ENCODE assay signal across 8 cellular contexts in the genomic region with DNA sequence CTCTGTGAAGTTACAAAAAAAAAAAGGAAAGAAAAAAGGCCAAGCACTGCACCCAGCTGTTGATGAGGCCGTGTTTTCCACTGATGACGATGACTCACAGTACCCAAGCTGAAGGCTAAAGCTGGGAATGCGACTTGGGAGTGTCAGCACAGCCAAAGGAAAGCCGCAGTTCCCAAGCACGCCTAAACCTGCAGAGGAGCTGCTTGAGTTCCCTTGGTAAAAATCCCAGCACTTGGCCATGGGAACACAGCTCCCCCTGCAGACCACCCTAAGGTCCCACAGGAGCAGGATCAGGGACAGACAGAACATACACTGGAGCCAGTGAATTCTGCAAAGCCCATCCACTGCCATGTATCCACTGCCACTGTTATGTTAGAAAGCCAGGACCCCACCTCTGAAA. TPM values are rescaled to one million over a fixed set of nuclear protein-coding genes. Genes with fewer than 3 reads are reported as not detected.
DNase-seq lines count a peak whose midpoint lies in the region; ATAC-seq, FAIRE-seq and TF ChIP-seq lines count a peak whose summit lies in the region.

No MANE protein-coding gene starts in this region.

- FAIRE-seq in urothelium cell line (lab: Jason Lieb, UNC): peak; percentile 50

- in situ Hi-C loops in G401 (cut with HindIII; ENCODE audit: low sequenced_read_pairs): no loop called here

- intact Hi-C loops in MCF 10A (cut with micrococcal nuclease): loop anchor here (1.0 kb wide), 2 partner anchors 213 to 242 kb away; no protein-coding TSS in a partner anchor

- DNase-seq in G401 (ENCODE audit: low spot score) (peak; percentile 91), NCI-H146 (lab: John Stamatoyannopoulos, UW) (peak; percentile 51), MCF 10A (ENCODE audit: unreplicated experiment) (peak; percentile 88), kidney tubule cell (ENCODE audit: low spot score) (peak; percentile 54), urothelium cell line (ENCODE audit: low spot score) (peak; percentile 90)

- H3K9me3 Mint-ChIP-seq in MCF 10A (ENCODE audit: unreplicated experiment): no peaks in the 10 kb centered on the region

- peak; percentile 48 for TF ChIP-seq CTCF in MCF 10A (IDR thresholded peaks at IDR 0.05; ENCODE audit: unreplicated experiment)

- POLR2A ChIA-PET in MCF 10A (lab: Yijun Ruan, JAX): interaction anchor here (0.7 to 1.7 kb wide), 4 partner anchors 13 to 242 kb away, joined by 3 to 16 read pairs (median 3); no protein-coding TSS in a partner anchor

- BruUV-seq in MCF 10A (replicated peaks; lab: Mats Ljungman, UMichigan): no TSS peak

- peaks cover 14% of the 10 kb centered on the region for H3K36me3 Mint-ChIP-seq in MCF 10A (ENCODE audit: insufficient read depth, unreplicated experiment)

- H3K27me3 Mint-ChIP-seq in MCF 10A (ENCODE audit: insufficient read depth, unreplicated experiment): no peaks in the 10 kb centered on the region

- no peak overlapping the region for H3K4me3 Mint-ChIP-seq in MCF 10A (ENCODE audit: unreplicated experiment)

- ATAC-seq in HG03175 (IDR thresholded peaks at IDR 0.05; ENCODE audit: unreplicated experiment) (no peak), GM21367 (IDR thresholded peaks at IDR 0.05; ENCODE audit: unreplicated experiment) (no peak), GM21786 (IDR thresholded peaks at IDR 0.05; ENCODE audit: unreplicated experiment) (no peak)

- no peak overlapping the region for H3K27ac Mint-ChIP-seq in MCF 10A (ENCODE audit: low read depth, unreplicated experiment)

- H3K4me1 Mint-ChIP-seq in MCF 10A (ENCODE audit: insufficient read depth, unreplicated experiment): peaks cover 9% of the 10 kb centered on the region

- CTCF ChIA-PET in MCF 10A (lab: Yijun Ruan, JAX): interaction anchor here (0.6 to 18.6 kb wide), 41 partner anchors 8 to 589 kb away, joined by 3 to 507 read pairs (median 4); partner anchors contain the start of gene KCNC1

RNA-seq across cellular contexts. Expression of gene SERGEF, which starts 39.9 kb away (rescaled TPM):
- 28.2 and 111 TPM in 2 replicates for total RNA-seq in G401 (2014; rRNA removed; shearing (Covaris generic))
- total RNA-seq in MCF 10A (2022): 23.4 and 26.1 TPM in 2 replicates
